32 cellular contexts compared by ENCODE assay signal in genomic region chr1:221206076-221206475, GRCh38.
"Had no signal": no experiment of that assay in that cellular context is flagged by ENCODE, and none has a peak within 500 bp of the region (broad histone marks: within the 10 kb centered on the region; RNA-seq: fewer than 3 reads in every experiment).

No MANE protein-coding gene starts in this region.

- FAIRE-seq: frontal cortex had no signal

- H3K27ac ChIP-seq: adrenal gland, breast epithelium, cardiac muscle cell, coronary artery, dorsolateral prefrontal cortex, esophagus muscularis mucosa, WERI-Rb-1 had no signal

- H3K4me3 ChIP-seq: adrenal gland, breast epithelium, cardiac muscle cell, coronary artery, dorsolateral prefrontal cortex, esophagus muscularis mucosa had no signal

- H3K27me3 ChIP-seq: adrenal gland, breast epithelium, cardiac muscle cell, esophagus muscularis mucosa had no signal

- H3K9me3 ChIP-seq: adrenal gland, breast epithelium, esophagus muscularis mucosa had no signal

- H3K36me3 ChIP-seq: adrenal gland, breast epithelium, cardiac muscle cell, esophagus muscularis mucosa, WERI-Rb-1 had no signal

- ATAC-seq: activated CD4-positive, alpha-beta T cell treated with anti-CD3 and anti-CD28 coated beads for 36 hours; activated CD4-positive, CD25-positive, alpha-beta regulatory T cell treated with anti-CD3 and anti-CD28 coated beads, Interleukin-2, amount 50 U/mL, for 24 hours; activated CD8-positive, alpha-beta memory T cell treated with anti-CD3 and anti-CD28 coated beads, Interleukin-2, amount 10 ng/mL, durations not matched to agents 7 days and 5 days; activated CD8-positive, alpha-beta T cell treated with anti-CD3 and anti-CD28 coated beads, Interleukin-2, amount 10 ng/mL, durations not matched to agents 7 days and 5 days; activated naive CD8-positive, alpha-beta T cell treated with anti-CD3 and anti-CD28 coated beads, Interleukin-2, amount 50 U/mL, for 24 hours; T-helper 17 cell had no signal

- DNase-seq: activated B cell treated with CpG ODN at 0.5 μM for 24 hours; activated CD4-positive, alpha-beta memory T cell treated with anti-CD3 and anti-CD28 coated beads for 36 hours; activated CD4-positive, alpha-beta T cell treated with anti-CD3 and anti-CD28 coated beads for 36 hours; activated CD4-positive, alpha-beta T cell treated with anti-CD3 and anti-CD28 coated beads, Interleukin-2, amount 10 ng/mL, durations not matched to agents 24 days and 14 days; activated CD8-positive, alpha-beta memory T cell treated with anti-CD3 and anti-CD28 coated beads, Interleukin-2, amount 10 ng/mL, durations not matched to agents 7 days and 5 days; activated CD8-positive, alpha-beta memory T cell treated with anti-CD3 and anti-CD28 coated beads, Interleukin-2, amount 50 U/mL, for 4 hours; activated CD8-positive, alpha-beta T cell treated with anti-CD3 and anti-CD28 coated beads, Interleukin-2, amount 10 ng/mL, durations not matched to agents 7 days and 5 days; activated effector memory CD4-positive, alpha-beta T cell treated with anti-CD3 and anti-CD28 coated beads, Interleukin-2, amount 50 U/mL, for 16 hours; activated naive CD4-positive, alpha-beta T cell treated with anti-CD3 and anti-CD28 coated beads for 36 hours; activated naive CD8-positive, alpha-beta T cell treated with anti-CD3 and anti-CD28 coated beads for 36 hours; activated naive CD8-positive, alpha-beta T cell treated with anti-CD3 and anti-CD28 coated beads, Interleukin-2, amount 50 U/mL, for 24 hours; activated T-cell treated with anti-CD3 and anti-CD28 coated beads, Interleukin-2, amount 50 U/mL, for 1 hour; activated T-cell treated with anti-CD3 and anti-CD28 coated beads, Interleukin-2, amount 50 U/mL, for 48 hours; adrenal gland; amygdala; aorta; dorsolateral prefrontal cortex; effector memory CD4-positive, alpha-beta T cell; endodermal cell; erythroblast; foreskin fibroblast; head of caudate nucleus; T-helper 1 cell; T-helper 17 cell; T1000; WERI-Rb-1 had no signal

- H3K4me1 ChIP-seq: adrenal gland, breast epithelium had no signal
